In genomic region chr22:29623059-29623458, GRCh38 we compare ENCODE assay signal across 1 cellular context.
A peak's percentile ranks its signal among the peaks of the same experiment; 100 is the strongest.
TF ChIP-seq lines count a peak whose summit lies in the region.

No MANE protein-coding gene starts in this region.

TF ChIP-seq in HEK293, 187 proteins besides CTCF, POLR2A, EP300 and RAD21 (continued from another document):
- TF ChIP-seq, protein P1, sequence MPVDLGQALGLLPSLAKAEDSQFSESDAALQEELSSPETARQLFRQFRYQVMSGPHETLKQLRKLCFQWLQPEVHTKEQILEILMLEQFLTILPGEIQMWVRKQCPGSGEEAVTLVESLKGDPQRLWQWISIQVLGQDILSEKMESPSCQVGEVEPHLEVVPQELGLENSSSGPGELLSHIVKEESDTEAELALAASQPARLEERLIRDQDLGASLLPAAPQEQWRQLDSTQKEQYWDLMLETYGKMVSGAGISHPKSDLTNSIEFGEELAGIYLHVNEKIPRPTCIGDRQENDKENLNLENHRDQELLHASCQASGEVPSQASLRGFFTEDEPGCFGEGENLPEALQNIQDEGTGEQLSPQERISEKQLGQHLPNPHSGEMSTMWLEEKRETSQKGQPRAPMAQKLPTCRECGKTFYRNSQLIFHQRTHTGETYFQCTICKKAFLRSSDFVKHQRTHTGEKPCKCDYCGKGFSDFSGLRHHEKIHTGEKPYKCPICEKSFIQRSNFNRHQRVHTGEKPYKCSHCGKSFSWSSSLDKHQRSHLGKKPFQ (tag by site-specific recombination; IDR thresholded peaks at IDR 0.05) = peak; percentile 97
- 0 out of 2 replicates have a peak, but pooled peaks have one; percentile 13 for TF ChIP-seq OSR2 (tag by site-specific recombination; IDR thresholded peaks at IDR 0.05)
TF ChIP-seq in HEK293: peak in this region for 8.
